ENCODE assay signal across 8 cellular contexts in the genomic region with DNA sequence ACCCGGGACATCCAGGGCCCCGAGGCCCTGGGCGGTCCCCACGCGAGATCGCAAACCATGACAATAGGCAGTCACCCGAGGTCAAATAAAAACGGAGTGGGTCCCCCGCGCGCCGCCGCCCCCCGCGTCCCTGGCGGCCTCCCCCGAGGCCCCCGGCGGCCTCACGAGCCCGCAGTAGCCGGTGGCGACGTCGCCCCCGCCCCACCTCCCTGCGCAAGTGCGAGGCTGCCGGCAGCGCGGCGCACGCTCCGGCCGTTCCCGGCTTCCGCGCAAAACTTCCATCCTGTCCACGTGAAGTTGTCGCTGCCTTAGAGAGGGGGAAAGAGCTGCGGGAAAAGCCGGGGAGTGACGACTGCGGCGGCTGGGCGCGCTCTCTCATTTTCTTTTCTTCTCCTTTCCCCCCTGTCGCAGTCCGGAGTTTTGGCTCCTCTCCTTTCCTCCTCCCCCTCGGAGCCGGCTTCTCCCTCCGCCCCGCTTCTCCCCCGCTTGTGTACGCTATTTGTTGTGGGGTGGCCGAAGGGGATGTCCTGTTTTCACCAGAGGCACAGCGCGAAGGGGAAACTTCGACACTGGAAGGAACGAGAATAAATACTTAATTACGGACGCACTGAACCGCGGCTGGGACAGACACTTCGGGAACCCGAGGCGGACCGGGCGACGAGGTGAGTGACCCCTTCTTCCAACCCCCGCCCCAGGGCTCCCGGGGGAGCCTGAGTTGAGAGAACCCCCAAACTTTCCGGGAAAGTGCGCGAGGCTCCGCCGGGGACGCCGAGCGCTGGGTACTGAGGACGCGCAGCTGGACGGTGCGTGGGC. TPM values are rescaled to one million over a fixed set of nuclear protein-coding genes. Genes with fewer than 3 reads are reported as not detected.
DNase-seq lines count a peak whose midpoint lies in the region; ATAC-seq and TF ChIP-seq lines count a peak whose summit lies in the region.
"Had no signal": no experiment of that assay in that cellular context is flagged by ENCODE, and none has a peak within 500 bp of the region (broad histone marks: within the 10 kb centered on the region; RNA-seq: fewer than 3 reads in every experiment).

A gene with protein sequence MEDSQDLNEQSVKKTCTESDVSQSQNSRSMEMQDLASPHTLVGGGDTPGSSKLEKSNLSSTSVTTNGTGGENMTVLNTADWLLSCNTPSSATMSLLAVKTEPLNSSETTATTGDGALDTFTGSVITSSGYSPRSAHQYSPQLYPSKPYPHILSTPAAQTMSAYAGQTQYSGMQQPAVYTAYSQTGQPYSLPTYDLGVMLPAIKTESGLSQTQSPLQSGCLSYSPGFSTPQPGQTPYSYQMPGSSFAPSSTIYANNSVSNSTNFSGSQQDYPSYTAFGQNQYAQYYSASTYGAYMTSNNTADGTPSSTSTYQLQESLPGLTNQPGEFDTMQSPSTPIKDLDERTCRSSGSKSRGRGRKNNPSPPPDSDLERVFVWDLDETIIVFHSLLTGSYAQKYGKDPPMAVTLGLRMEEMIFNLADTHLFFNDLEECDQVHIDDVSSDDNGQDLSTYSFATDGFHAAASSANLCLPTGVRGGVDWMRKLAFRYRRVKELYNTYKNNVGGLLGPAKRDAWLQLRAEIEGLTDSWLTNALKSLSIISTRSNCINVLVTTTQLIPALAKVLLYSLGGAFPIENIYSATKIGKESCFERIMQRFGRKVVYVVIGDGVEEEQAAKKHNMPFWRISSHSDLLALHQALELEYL (plus strand): TSS at position 270 of the 813 bp plus-strand sequence. CDS start 33,424 bp downstream, outside the sequence.

- H3K4me1 ChIP-seq in prostate gland (replicated peaks): no peaks in the 10 kb centered on the region

- intact Hi-C loops in cardiac septum (cut with DNase I) (loop anchor here (5.0 to 10.0 kb wide), 6 partner anchors 54 to 276 kb away; no protein-coding TSS in a partner anchor), prostate gland (cut with DNase I) (loop anchor here (5.0 to 10.0 kb wide), 6 partner anchors 54 to 654 kb away; no protein-coding TSS in a partner anchor)

- TF ChIP-seq CTCF in HFF-Myc (IDR thresholded peaks at IDR 0.05; ENCODE audit: low read depth, low read length, missing control alignments): no peak
- no peak for TF ChIP-seq CTCF in prostate gland (IDR thresholded peaks at IDR 0.05)

- ATAC-seq in GM18520 (IDR thresholded peaks at IDR 0.05; ENCODE audit: unreplicated experiment): no peak
- no peak for ATAC-seq in activated CD4-positive, CD25-positive, alpha-beta regulatory T cell treated with anti-CD3 and anti-CD28 coated beads, Interleukin-2, amount 50 U/mL, for 24 hours
- ATAC-seq in GM21390 (IDR thresholded peaks at IDR 0.05; ENCODE audit: unreplicated experiment): no peak

- peak within 1 kb of the TSS; percentile 79 to 82 for H3K27ac ChIP-seq in prostate gland

- peaks cover 8% of the 10 kb centered on the region for H3K27me3 ChIP-seq in prostate gland (replicated peaks; ENCODE audit: insufficient read depth)

- no peak for TF ChIP-seq POLR2A in prostate gland (IDR thresholded peaks at IDR 0.05)

- no peak for DNase-seq in HFF-Myc (ENCODE audit: extremely low read depth, low read depth)
- DNase-seq in SKM-1 treated with dmso at 0.1 percent for 144 hours (lab: John Stamatoyannopoulos, UW; ENCODE audit: unreplicated experiment): peak; percentile 22
- peak; percentile 76 for DNase-seq in cardiac septum (ENCODE audit: low spot score)
- no peak for DNase-seq in prostate gland (ENCODE audit: low spot score)

- under 1% methylated on average over 74 of the region's 84 CpGs for WGBS in prostate gland

- no peaks in the 10 kb centered on the region for H3K36me3 ChIP-seq in prostate gland

- H3K4me3 ChIP-seq in HFF-Myc (replicated peaks; ENCODE audit: low read depth, low read length) (peak within 1 kb of the TSS; percentile 25; the same call in 1 of the 2 replicates), prostate gland (peak within 1 kb of the TSS; percentile 39 to 40)

- H3K9me3 ChIP-seq in prostate gland: no peaks in the 10 kb centered on the region

RNA-seq across cellular contexts. Expression of the gene that starts here (rescaled TPM):
- total RNA-seq in cardiac septum (24.2 TPM), prostate gland (1 to 10 TPM; 4.1 to 7.3 TPM)
- total RNA-seq: RPMI7951 had no signal

Comparison
In these comparisons a context has a peak if more than half of its experiments do, and no peak if none do; other contexts are left out.
1. DNase-seq: peak in SKM-1 treated with dmso at 0.1 percent for 144 hours (single experiment) and cardiac septum (single experiment); none in HFF-Myc (single experiment) and prostate gland (single experiment).